2 cellular contexts compared by ENCODE assay signal in genomic region chr10:49682879-49683278, GRCh38.
A peak's percentile ranks its signal among the peaks of the same experiment; 100 is the strongest.
TF ChIP-seq lines count a peak whose summit lies in the region.

No MANE protein-coding gene starts in this region.

TF ChIP-seq in HepG2, 621 proteins besides CTCF, POLR2A, EP300 and RAD21:
- 0 out of 2 replicates have a peak, but pooled peaks have one; percentile 15 for TF ChIP-seq MAFF (IDR thresholded peaks at IDR 0.05; ENCODE audit: low read depth, low read length)
- TF ChIP-seq NR2F2 (IDR thresholded peaks at IDR 0.05; ENCODE audit: borderline replicate concordance, low read depth): no peak
- no peak for TF ChIP-seq BRCA1 (CRISPR knock-in tag; IDR thresholded peaks at IDR 0.05)
- no peak for TF ChIP-seq ZNF557 (CRISPR knock-in tag; IDR thresholded peaks at IDR 0.05)
- no peak for TF ChIP-seq PHF21A (CRISPR knock-in tag; IDR thresholded peaks at IDR 0.05)
- TF ChIP-seq MAFK (conservative IDR thresholded peaks at IDR 0.05 in 1 of 2, IDR thresholded peaks at IDR 0.05 in 1 of 2; ENCODE audit: low read length in 2 of 2): peak; percentile 54 to 71
- no peak for TF ChIP-seq RBAK (CRISPR knock-in tag; IDR thresholded peaks at IDR 0.05)
- peak; percentile 80 for TF ChIP-seq NFE2L2 (IDR thresholded peaks at IDR 0.05; ENCODE audit: low read length)
- TF ChIP-seq SETDB1 (CRISPR knock-in tag; IDR thresholded peaks at IDR 0.05; ENCODE audit: borderline replicate concordance): no peak

TF ChIP-seq in K562, 482 proteins besides CTCF, POLR2A, EP300 and RAD21:
- peak; percentile 63; the same call in 1 of the 2 replicates for TF ChIP-seq MAFF (IDR thresholded peaks at IDR 0.05; ENCODE audit: low read length)
- no peak for TF ChIP-seq ZZZ3 (IDR thresholded peaks at IDR 0.05)
- peak; percentile 69 for TF ChIP-seq NFE2L1 (tag; IDR thresholded peaks at IDR 0.05; ENCODE audit: borderline replicate concordance, low read depth)
- peak; percentile 87 for TF ChIP-seq MAFG (tag; conservative IDR thresholded peaks at IDR 0.05)
- peak; percentile 75 for TF ChIP-seq ZNF316 (IDR thresholded peaks at IDR 0.05)
- no peak for TF ChIP-seq ZNF449 (CRISPR knock-in tag; IDR thresholded peaks at IDR 0.05)
- TF ChIP-seq ZBTB11 (CRISPR knock-in tag; IDR thresholded peaks at IDR 0.05): no peak
- no peak for TF ChIP-seq ELF2 (CRISPR knock-in tag; IDR thresholded peaks at IDR 0.05)
- TF ChIP-seq PREB (CRISPR knock-in tag; IDR thresholded peaks at IDR 0.05): no peak
- TF ChIP-seq C11orf30 (IDR thresholded peaks at IDR 0.05; ENCODE audit: low read depth): peak; percentile 77
- TF ChIP-seq NFE2 (IDR thresholded peaks at IDR 0.05; ENCODE audit: low read depth): peak; percentile 47
- TF ChIP-seq MAFK (IDR thresholded peaks at IDR 0.05; ENCODE audit: low read length): peak; percentile 48; the same call in 1 of the 2 replicates
